9 cellular contexts compared by ENCODE assay signal in genomic region chr1:23217421-23218115, GRCh38. TPM values are rescaled to one million over a fixed set of nuclear protein-coding genes. Genes with fewer than 3 reads are reported as not detected.
DNase-seq lines count a peak whose midpoint lies in the region; ATAC-seq, FAIRE-seq and TF ChIP-seq lines count a peak whose summit lies in the region.
"Had no signal": no experiment of that assay in that cellular context is flagged by ENCODE, and none has a peak within 500 bp of the region (broad histone marks: within the 10 kb centered on the region; RNA-seq: fewer than 3 reads in every experiment).

Gene HTR1D, minus strand, starts transcription at chr1:23217502. Its CDS starts 23,283 bp downstream, at chr1:23194219.

- no peaks in the 10 kb centered on the region for H3K36me3 Mint-ChIP-seq in endodermal cell (ENCODE audit: low read depth)

- no peak within 1 kb of the TSS for H3K27ac Mint-ChIP-seq in endodermal cell

- WGBS in endodermal cell (ENCODE audit: insufficient coverage in 1 of 2, insufficient read length in 1 of 2), 2 experiments: 3% methylated on average over 5 to 45 of the region's 45 CpGs

- no peak for TF ChIP-seq CTCF in endodermal cell (conservative IDR thresholded peaks at IDR 0.05)

- no peaks in the 10 kb centered on the region for H3K9me3 ChIP-seq in endodermal cell (ENCODE audit: control insufficient read depth, low read length)
- H3K9me3 ChIP-seq in neuron (ENCODE audit: low read length): no peaks in the 10 kb centered on the region

- H3K36me3 ChIP-seq in endodermal cell (ENCODE audit: control insufficient read depth, insufficient read depth, low read length) (no peaks in the 10 kb centered on the region), neuron (ENCODE audit: insufficient read depth, low read length) (no peaks in the 10 kb centered on the region)

- no peaks in the 10 kb centered on the region for H3K9me3 Mint-ChIP-seq in endodermal cell

- peak within 1 kb of the TSS; percentile 30 for H3K9ac ChIP-seq in endodermal cell (ENCODE audit: extremely low read depth, low read length, poor library complexity, severe bottlenecking)

- peaks cover 11% of the 10 kb centered on the region for H3K4me1 Mint-ChIP-seq in endodermal cell

- peaks cover 30% of the 10 kb centered on the region for H3K27me3 ChIP-seq in endodermal cell (ENCODE audit: control insufficient read depth, insufficient read depth, low read length, poor library complexity, severe bottlenecking)
- peaks cover 9% of the 10 kb centered on the region for H3K27me3 ChIP-seq in neuron (ENCODE audit: insufficient read depth, low read length)

- FAIRE-seq in GM19239 (lab: Jason Lieb, UNC): no peak

- DNase-seq in ELF-1 (ENCODE audit: low read depth, low spot score): peak; percentile 40
- DNase-seq in NCI-H510A (lab: John Stamatoyannopoulos, UW): peak; percentile 19
- DNase-seq in endodermal cell: peak; percentile 86
- DNase-seq in GM19239 (ENCODE audit: insufficient read length, low spot score): no peak
- DNase-seq in activated CD4-positive, CD25-positive, alpha-beta regulatory T cell (lab: John Stamatoyannopoulos, UW): no peak

- H3K27ac ChIP-seq in endodermal cell (ENCODE audit: low read depth, low read length): no peak within 1 kb of the TSS

- peak within 1 kb of the TSS; percentile 66 for H3K4me3 Mint-ChIP-seq in endodermal cell

- peak within 1 kb of the TSS; percentile 93 for H2AFZ ChIP-seq in neuron (ENCODE audit: low read depth, low read length)

- peak within 1 kb of the TSS; percentile 76 for H3K4me3 ChIP-seq in endodermal cell (ENCODE audit: low read length)
- peak within 1 kb of the TSS; percentile 50 for H3K4me3 ChIP-seq in neuron (ENCODE audit: low read length)

- ATAC-seq in GM21367 (IDR thresholded peaks at IDR 0.05; ENCODE audit: unreplicated experiment) (no peak), HG02970 (IDR thresholded peaks at IDR 0.05; ENCODE audit: low FRiP score, unreplicated experiment) (no peak)

- peaks cover 32% of the 10 kb centered on the region for H3K27me3 Mint-ChIP-seq in endodermal cell (ENCODE audit: insufficient read depth)

- H3K4me1 ChIP-seq in endodermal cell (ENCODE audit: control insufficient read depth, insufficient read depth, low read length): no peaks in the 10 kb centered on the region
- H3K4me1 ChIP-seq in neuron (ENCODE audit: insufficient read depth, low read length): peaks cover 13% of the 10 kb centered on the region

RNA-seq across cellular contexts. Expression of gene HTR1D, which starts in this region (rescaled TPM):
- total RNA-seq in endodermal cell: 1 to 10 TPM; 2.9 to 4.1 TPM
- 1.1 TPM for polyA plus RNA-seq in endodermal cell (2013, experiment 1 of 2)
- 1.1 TPM for polyA plus RNA-seq in endodermal cell (2013, experiment 2 of 2)
- polyA plus RNA-seq: liver had no signal

Comparison
In these comparisons a context has a peak if more than half of its experiments do, and no peak if none do; other contexts are left out.
1. DNase-seq: peak in ELF-1 (single experiment), NCI-H510A (single experiment) and endodermal cell (single experiment); none in GM19239 (single experiment) and activated CD4-positive, CD25-positive, alpha-beta regulatory T cell (0 of 4).